In the genomic region with DNA sequence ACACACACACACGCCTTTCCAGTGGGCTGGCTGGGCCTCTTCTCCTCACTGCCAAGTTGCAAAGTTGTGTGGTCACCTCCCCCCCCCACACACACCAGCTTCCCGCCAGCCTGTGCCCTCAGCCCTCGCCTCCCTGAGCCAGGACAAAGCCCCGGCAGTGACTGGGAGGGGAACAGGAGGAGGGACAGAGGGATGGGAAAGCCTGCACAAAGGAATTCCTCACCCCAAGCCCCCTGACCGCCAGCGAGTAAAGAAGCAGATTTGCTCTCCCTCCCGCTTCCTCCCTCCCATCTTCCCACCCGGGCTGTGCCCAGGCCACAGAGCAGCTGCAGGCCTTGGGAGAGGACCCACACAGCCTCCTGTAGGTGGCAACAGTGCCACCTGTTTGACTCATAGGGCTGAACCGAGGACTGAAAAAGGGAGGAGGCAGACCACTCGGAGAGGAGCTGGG, we compare ENCODE assay signal across 10 cellular contexts. TPM values are rescaled to one million over a fixed set of nuclear protein-coding genes. Genes with fewer than 3 reads are reported as not detected.
A peak's percentile ranks its signal among the peaks of the same experiment; 100 is the strongest.
DNase-seq lines count a peak whose midpoint lies in the region; ATAC-seq and TF ChIP-seq lines count a peak whose summit lies in the region.
"Had no signal": no experiment of that assay in that cellular context is flagged by ENCODE, and none has a peak within 500 bp of the region (broad histone marks: within the 10 kb centered on the region; RNA-seq: fewer than 3 reads in every experiment).

TSS of gene GDPD2 (plus strand) at position 429 of the 451 bp plus-strand sequence. CDS start 1,671 bp downstream, outside the sequence.

- no peaks in the 10 kb centered on the region for H3K4me1 ChIP-seq in esophagus muscularis mucosa
- H3K4me1 ChIP-seq: tibial nerve had no signal

- CTCF ChIA-PET in WTC11 (lab: Charles Lee), result interaction anchor here (0.7 to 3.8 kb wide), 15 partner anchors 11 to 289 kb away, joined by 3 to 94 read pairs (median 5); partner anchors contain the start of genes DLG3 and IGBP1

- H3K27me3 Mint-ChIP-seq in WTC11 (ENCODE audit: low read depth), result no peaks in the 10 kb centered on the region
- no peaks in the 10 kb centered on the region for H3K27me3 Mint-ChIP-seq in activated T-helper 17 cell treated with anti-CD3 and anti-CD28 coated beads, Interleukin-2, amount 50 U/mL, for 72 hours

- DNase-seq in COLO668 (lab: John Stamatoyannopoulos, UW; ENCODE audit: unreplicated experiment) (peak; percentile 23), LoVo (ENCODE audit: low spot score) (peak; percentile 7), WTC11 (ENCODE audit: low spot score) (peak; percentile 64), kidney glomerular epithelial cell (lab: John Stamatoyannopoulos, UW) (peak; percentile 3), GM03348 (ENCODE audit: low spot score) (no peak), esophagus muscularis mucosa (ENCODE audit: extremely low spot score) (no peak), GM19240 (ENCODE audit: insufficient read length, low spot score) (no peak)

- no peaks in the 10 kb centered on the region for H3K9me3 Mint-ChIP-seq in WTC11
- H3K9me3 Mint-ChIP-seq in activated T-helper 17 cell treated with anti-CD3 and anti-CD28 coated beads, Interleukin-2, amount 50 U/mL, for 72 hours, result no peaks in the 10 kb centered on the region

- H3K36me3 Mint-ChIP-seq in WTC11, result peaks cover 20% of the 10 kb centered on the region
- H3K36me3 Mint-ChIP-seq in activated T-helper 17 cell treated with anti-CD3 and anti-CD28 coated beads, Interleukin-2, amount 50 U/mL, for 72 hours (ENCODE audit: low read depth), result no peaks in the 10 kb centered on the region

- POLR2A ChIA-PET in WTC11 (lab: Charles Lee), result interaction anchor here (0.6 to 1.9 kb wide), 4 partner anchors 11 to 102 kb away, joined by 3 to 20 read pairs (median 4); no protein-coding TSS in a partner anchor

- H3K27ac Mint-ChIP-seq in WTC11, result peak within 1 kb of the TSS; percentile 77
- no peak within 1 kb of the TSS for H3K27ac Mint-ChIP-seq in activated T-helper 17 cell treated with anti-CD3 and anti-CD28 coated beads, Interleukin-2, amount 50 U/mL, for 72 hours

- H3K36me3 ChIP-seq in esophagus muscularis mucosa, result no peaks in the 10 kb centered on the region
- H3K36me3 ChIP-seq: tibial nerve had no signal

- peaks cover 0 to 6% (median 2%) of the 10 kb centered on the region in 4 donors for H3K27me3 ChIP-seq in esophagus muscularis mucosa

- no peaks in the 10 kb centered on the region for H3K9me3 ChIP-seq in esophagus muscularis mucosa
- H3K9me3 ChIP-seq: tibial nerve had no signal

- peak; percentile 81 for ATAC-seq in WTC11
- no peak for ATAC-seq in activated T-helper 17 cell treated with anti-CD3 and anti-CD28 coated beads, Interleukin-2, amount 50 U/mL, for 72 hours (replicated peaks)

- 44% methylated on average over 7 of the region's 10 CpGs for WGBS in esophagus muscularis mucosa

- no peak within 1 kb of the TSS for H3K4me3 ChIP-seq in esophagus muscularis mucosa
- H3K4me3 ChIP-seq: lung, tibial nerve had no signal

- no peak for TF ChIP-seq CTCF in WTC11 (IDR thresholded peaks at IDR 0.05)
- TF ChIP-seq CTCF in esophagus muscularis mucosa (IDR thresholded peaks at IDR 0.05), result no peak

- TF ChIP-seq POLR2A in esophagus muscularis mucosa (IDR thresholded peaks at IDR 0.05; ENCODE audit: low read depth), result no peak

- no peak for TF ChIP-seq EP300 in esophagus muscularis mucosa (IDR thresholded peaks at IDR 0.05)

- no peak within 1 kb of the TSS for H3K27ac ChIP-seq in esophagus muscularis mucosa (replicated peaks in 1 of 4)
- H3K27ac ChIP-seq: tibial nerve had no signal

- peak within 1 kb of the TSS; percentile 76 for H3K4me3 Mint-ChIP-seq in WTC11
- H3K4me3 Mint-ChIP-seq in activated T-helper 17 cell treated with anti-CD3 and anti-CD28 coated beads, Interleukin-2, amount 50 U/mL, for 72 hours, result no peak within 1 kb of the TSS

- intact Hi-C loops in esophagus muscularis mucosa (cut with DNase I), result no loop called here

- H3K4me1 Mint-ChIP-seq in WTC11, result peaks cover 30% of the 10 kb centered on the region
- no peaks in the 10 kb centered on the region for H3K4me1 Mint-ChIP-seq in activated T-helper 17 cell treated with anti-CD3 and anti-CD28 coated beads, Interleukin-2, amount 50 U/mL, for 72 hours

TF ChIP-seq in WTC11, 78 proteins besides CTCF, POLR2A, EP300 and RAD21 (continues in another document):
- TF ChIP-seq, protein P1, sequence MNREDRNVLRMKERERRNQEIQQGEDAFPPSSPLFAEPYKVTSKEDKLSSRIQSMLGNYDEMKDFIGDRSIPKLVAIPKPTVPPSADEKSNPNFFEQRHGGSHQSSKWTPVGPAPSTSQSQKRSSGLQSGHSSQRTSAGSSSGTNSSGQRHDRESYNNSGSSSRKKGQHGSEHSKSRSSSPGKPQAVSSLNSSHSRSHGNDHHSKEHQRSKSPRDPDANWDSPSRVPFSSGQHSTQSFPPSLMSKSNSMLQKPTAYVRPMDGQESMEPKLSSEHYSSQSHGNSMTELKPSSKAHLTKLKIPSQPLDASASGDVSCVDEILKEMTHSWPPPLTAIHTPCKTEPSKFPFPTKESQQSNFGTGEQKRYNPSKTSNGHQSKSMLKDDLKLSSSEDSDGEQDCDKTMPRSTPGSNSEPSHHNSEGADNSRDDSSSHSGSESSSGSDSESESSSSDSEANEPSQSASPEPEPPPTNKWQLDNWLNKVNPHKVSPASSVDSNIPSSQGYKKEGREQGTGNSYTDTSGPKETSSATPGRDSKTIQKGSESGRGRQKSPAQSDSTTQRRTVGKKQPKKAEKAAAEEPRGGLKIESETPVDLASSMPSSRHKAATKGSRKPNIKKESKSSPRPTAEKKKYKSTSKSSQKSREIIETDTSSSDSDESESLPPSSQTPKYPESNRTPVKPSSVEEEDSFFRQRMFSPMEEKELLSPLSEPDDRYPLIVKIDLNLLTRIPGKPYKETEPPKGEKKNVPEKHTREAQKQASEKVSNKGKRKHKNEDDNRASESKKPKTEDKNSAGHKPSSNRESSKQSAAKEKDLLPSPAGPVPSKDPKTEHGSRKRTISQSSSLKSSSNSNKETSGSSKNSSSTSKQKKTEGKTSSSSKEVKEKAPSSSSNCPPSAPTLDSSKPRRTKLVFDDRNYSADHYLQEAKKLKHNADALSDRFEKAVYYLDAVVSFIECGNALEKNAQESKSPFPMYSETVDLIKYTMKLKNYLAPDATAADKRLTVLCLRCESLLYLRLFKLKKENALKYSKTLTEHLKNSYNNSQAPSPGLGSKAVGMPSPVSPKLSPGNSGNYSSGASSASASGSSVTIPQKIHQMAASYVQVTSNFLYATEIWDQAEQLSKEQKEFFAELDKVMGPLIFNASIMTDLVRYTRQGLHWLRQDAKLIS (CRISPR knock-in tag; IDR thresholded peaks at IDR 0.05; ENCODE audit: borderline replicate concordance), result no peak
- TF ChIP-seq IRF2 (CRISPR knock-in tag; IDR thresholded peaks at IDR 0.05; ENCODE audit: borderline replicate concordance, low read depth) (no peak), HMGXB4 (CRISPR knock-in tag; IDR thresholded peaks at IDR 0.05) (0 out of 2 replicates have a peak, but pooled peaks have one; percentile 51), E2F4 (CRISPR knock-in tag; IDR thresholded peaks at IDR 0.05; ENCODE audit: borderline replicate concordance, low read depth) (no peak), E2F5 (CRISPR knock-in tag; IDR thresholded peaks at IDR 0.05) (0 out of 2 replicates have a peak, but pooled peaks have one; percentile 55), NR1H2 (CRISPR knock-in tag; IDR thresholded peaks at IDR 0.05) (no peak), ERG (CRISPR knock-in tag; IDR thresholded peaks at IDR 0.05) (no peak), PRRX2 (CRISPR knock-in tag; IDR thresholded peaks at IDR 0.05) (no peak)

RNA-seq across cellular contexts. Expression of gene GDPD2, which starts in this region (rescaled TPM):
- total RNA-seq in WTC11 (2021) (7.0 to 9.3 TPM (median 8.8 TPM) in 3 replicates), esophagus muscularis mucosa (not detected)
- total RNA-seq in activated T-helper 17 cell treated with anti-CD3 and anti-CD28 coated beads, Interleukin-2, amount 50 U/mL, for 72 hours, result under 1 TPM; 0.24 to 0.69 TPM
- total RNA-seq: lung had no signal

Comparison
In these comparisons a context has a peak if more than half of its experiments do, and no peak if none do; other contexts are left out.
1. DNase-seq: peak in COLO668 (single experiment), LoVo (single experiment), WTC11 (single experiment) and kidney glomerular epithelial cell (single experiment); none in GM03348 (single experiment), esophagus muscularis mucosa (single experiment) and GM19240 (single experiment).